ENCODE assay signal across 9 cellular contexts in the genomic region with DNA sequence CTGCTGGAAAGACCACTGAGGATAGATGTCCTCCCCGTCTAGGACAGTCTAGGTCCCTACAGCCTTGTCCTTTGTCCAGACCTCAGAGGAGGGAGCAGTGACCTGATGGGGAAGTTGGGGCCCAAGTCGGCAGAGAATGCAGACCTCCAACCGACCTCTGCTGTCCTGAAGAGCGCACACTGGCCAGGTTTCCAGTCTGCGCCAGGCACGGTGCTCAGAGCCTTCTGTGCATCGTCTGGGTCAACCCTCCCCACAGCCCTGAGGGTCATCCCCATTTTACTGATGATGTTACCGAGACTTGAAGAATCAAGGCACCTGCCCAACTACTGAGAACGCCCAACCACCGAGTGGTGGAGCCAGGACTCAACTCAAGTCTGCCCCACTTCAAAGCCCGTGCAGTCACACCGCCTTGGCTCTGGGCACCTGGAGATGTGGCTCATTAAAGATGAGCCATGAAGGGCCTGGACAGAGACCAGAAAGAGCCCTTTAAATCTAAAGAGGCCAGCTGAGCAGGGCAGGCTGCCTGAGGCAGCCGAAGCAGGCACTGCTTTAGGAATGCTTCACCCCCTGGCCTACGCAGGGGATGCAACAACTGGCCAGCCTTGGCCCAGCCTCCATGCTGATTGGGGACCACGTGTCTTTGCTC. TPM values are rescaled to one million over a fixed set of nuclear protein-coding genes. Genes with fewer than 3 reads are reported as not detected.
DNase-seq lines count a peak whose midpoint lies in the region; ATAC-seq and TF ChIP-seq lines count a peak whose summit lies in the region.
"Had no signal": no experiment of that assay in that cellular context is flagged by ENCODE, and none has a peak within 500 bp of the region (broad histone marks: within the 10 kb centered on the region; RNA-seq: fewer than 3 reads in every experiment).

No MANE protein-coding gene starts in this region.

- no peaks in the 10 kb centered on the region for H3K9me3 Mint-ChIP-seq in activated naive CD4-positive, alpha-beta T cell treated with anti-CD3 and anti-CD28 coated beads for 36 hours

- H3K4me1 ChIP-seq in muscle layer of colon (ENCODE audit: insufficient read depth, low read length) (peaks cover 74% of the 10 kb centered on the region), transverse colon (peaks cover 40 to 84% (median 55%) of the 10 kb centered on the region in 4 donors), aorta (ENCODE audit: control insufficient read depth in 1 of 2, insufficient read depth in 2 of 2, low read length in 2 of 2) (peaks cover 0 to 2% of the 10 kb centered on the region in 2 donors)

- no peak for TF ChIP-seq EP300 in transverse colon (IDR thresholded peaks at IDR 0.05; ENCODE audit: low read depth)

- in situ Hi-C loops in transverse colon (cut with MboI; ENCODE audit: low pct_ligation_motif_present in 1 of 4, low pct_unique_long_range_greater_than_20kb in 1 of 4, low sequenced_read_pairs in 3 of 4) = no loop called here

- no peaks in the 10 kb centered on the region for H3K27me3 Mint-ChIP-seq in activated naive CD4-positive, alpha-beta T cell treated with anti-CD3 and anti-CD28 coated beads for 36 hours (ENCODE audit: low read depth)

- peak overlapping the region; percentile 6 for H3K27ac ChIP-seq in adipose tissue (ENCODE audit: low read depth, low read length)
- H3K27ac ChIP-seq in muscle layer of colon (ENCODE audit: low read depth, low read length) = peak overlapping the region; percentile 38
- peak overlapping the region; percentile 5 to 90 (median 44) for H3K27ac ChIP-seq in transverse colon
- H3K27ac ChIP-seq in aorta (ENCODE audit: low read depth in 1 of 2, low read length in 2 of 2) = no peak overlapping the region

- WGBS in adipose tissue, 3 donors = 75 to 88% (median 81%) methylated on average over 15 of the region's 15 CpGs
- 40 to 88% methylated on average over 1 to 12 of the region's 15 CpGs for WGBS in transverse colon (ENCODE audit: low coverage in 1 of 2), 2 donors
- WGBS in aorta, 2 donors = 70% methylated on average over 15 of the region's 15 CpGs

- H3K27ac Mint-ChIP-seq in activated naive CD4-positive, alpha-beta T cell treated with anti-CD3 and anti-CD28 coated beads for 36 hours = peak overlapping the region; percentile 77

- TF ChIP-seq CTCF in transverse colon (IDR thresholded peaks at IDR 0.05) = no peak

- peak overlapping the region in 1 of 2 donors; percentile 3 for H3K4me3 ChIP-seq in muscle layer of colon (ENCODE audit: low read depth in 1 of 2, low read length in 2 of 2)
- no peak overlapping the region for H3K4me3 ChIP-seq in transverse colon
- H3K4me3 ChIP-seq in aorta (ENCODE audit: low read length in 2 of 2) = no peak overlapping the region

- H3K27me3 ChIP-seq in muscle layer of colon (ENCODE audit: control insufficient read depth in 1 of 2, insufficient read depth in 2 of 2, low read length in 2 of 2) (no peaks in the 10 kb centered on the region), transverse colon (no peaks in the 10 kb centered on the region), aorta (ENCODE audit: control insufficient read depth in 1 of 2, insufficient read depth in 2 of 2, low read length in 1 of 2) (no peaks in the 10 kb centered on the region)

- H3K36me3 Mint-ChIP-seq in activated naive CD4-positive, alpha-beta T cell treated with anti-CD3 and anti-CD28 coated beads for 36 hours (ENCODE audit: low read depth) = peaks cover 14% of the 10 kb centered on the region

- ATAC-seq in aorta (ENCODE audit: low FRiP score) = no peak

- H3K4me1 Mint-ChIP-seq in activated naive CD4-positive, alpha-beta T cell treated with anti-CD3 and anti-CD28 coated beads for 36 hours (ENCODE audit: low read depth) = peaks cover 73% of the 10 kb centered on the region

- CTCF ChIA-PET in activated naive CD4-positive, alpha-beta T cell treated with anti-CD3 and anti-CD28 coated beads for 36 hours (lab: Charles Lee) = interaction anchor here (0.8 to 7.0 kb wide), 5 partner anchors 17 to 59 kb away, joined by 3 to 67 read pairs (median 22); no protein-coding TSS in a partner anchor

- DNase-seq in activated naive CD4-positive, alpha-beta T cell treated with anti-CD3 and anti-CD28 coated beads for 36 hours = no peak
- DNase-seq in activated naive CD4-positive, alpha-beta T cell treated with anti-CD3 and anti-CD28 coated beads, Interleukin-2, amount 50 U/mL, for 16 hours = no peak
- DNase-seq in transverse colon (no peak), aorta (no peak), NCI-H2081 treated with DMSO at 0.1 percent for 48 hours (lab: John Stamatoyannopoulos, UW) (no peak)
- no peak for DNase-seq in stimulated activated CD4-positive, alpha-beta T cell treated with anti-CD3 and anti-CD28 coated beads, Interleukin-4, amount 100 ng/mL, for 24 hours
- DNase-seq: NCI-H1417 treated with DMSO at 0.1 percent for 48 hours had no signal

- no peak overlapping the region for H3K9ac ChIP-seq in muscle layer of colon (ENCODE audit: low read length)

- peak overlapping the region; percentile 45 for H3K4me3 Mint-ChIP-seq in activated naive CD4-positive, alpha-beta T cell treated with anti-CD3 and anti-CD28 coated beads for 36 hours

- TF ChIP-seq POLR2A in transverse colon (IDR thresholded peaks at IDR 0.05) = no peak

- H3K36me3 ChIP-seq in muscle layer of colon (ENCODE audit: insufficient read depth, low read length) = no peaks in the 10 kb centered on the region
- H3K36me3 ChIP-seq in transverse colon = no peaks in the 10 kb centered on the region
- H3K36me3 ChIP-seq in aorta (ENCODE audit: control insufficient read depth in 1 of 2, insufficient read depth in 2 of 2, low read length in 1 of 2) = no peaks in the 10 kb centered on the region

- intact Hi-C loops in activated naive CD4-positive, alpha-beta T cell treated with anti-CD3 and anti-CD28 coated beads for 36 hours (cut with micrococcal nuclease) = loop anchor here (10.0 kb wide), 1 partner anchor 639 kb away; no protein-coding TSS in a partner anchor
- intact Hi-C loops in transverse colon (cut with DNase I; ENCODE audit: low total_unique reads) (no loop called here), aorta (cut with DNase I) (no loop called here)

- H3K9me3 ChIP-seq in muscle layer of colon (ENCODE audit: low read length) = no peaks in the 10 kb centered on the region
- no peaks in the 10 kb centered on the region for H3K9me3 ChIP-seq in transverse colon
- H3K9me3 ChIP-seq in aorta (ENCODE audit: control insufficient read depth, low read length) = no peaks in the 10 kb centered on the region

RNA-seq across cellular contexts. Expression of gene ITPRIP, which starts 4.4 kb away (rescaled TPM):
- 10 to 100 TPM; 24.5 to 25.3 TPM for total RNA-seq in activated naive CD4-positive, alpha-beta T cell treated with anti-CD3 and anti-CD28 coated beads for 36 hours
- 10 to 100 TPM in 1 of 3 donors, 1 to 10 TPM in 2; 4.6 to 35.0 (median 7.6) TPM for polyA plus RNA-seq in adipose tissue
- 10 to 100 TPM in 1 of 4 donors, 1 to 10 TPM in 3; 1.8 to 25.1 (median 6.6) TPM for total RNA-seq in transverse colon
- 10 to 100 TPM; 22.3 to 51.4 TPM for total RNA-seq in aorta
- 10 to 100 TPM in 1 of 2 donors, 1 to 10 TPM in 1; 4.3 to 15.5 TPM for polyA plus RNA-seq in aorta

RNA-seq across cellular contexts. Expression of gene CFAP58, which starts 19.8 kb away (rescaled TPM):
- total RNA-seq in activated naive CD4-positive, alpha-beta T cell treated with anti-CD3 and anti-CD28 coated beads for 36 hours = under 1 TPM; 0.59 to 0.86 TPM
- polyA plus RNA-seq in adipose tissue = under 1 TPM in 2 of 3 donors, not detected in 1; 0.05 to 0.09 TPM
- under 1 TPM in 2 of 4 donors, not detected in 2; 0.16 to 0.27 TPM for total RNA-seq in transverse colon
- 1 to 10 TPM; 1.1 to 1.3 TPM for total RNA-seq in aorta
- polyA plus RNA-seq in aorta = under 1 TPM; 0.38 to 0.67 TPM

Comparison
In these comparisons a context has a peak if more than half of its experiments do, and no peak if none do; other contexts are left out.
1. H3K27ac ChIP-seq: peak in adipose tissue (single experiment), muscle layer of colon (single experiment) and transverse colon (4 of 4); none in aorta (0 of 2).